8 cellular contexts compared by ENCODE assay signal in the genomic region with DNA sequence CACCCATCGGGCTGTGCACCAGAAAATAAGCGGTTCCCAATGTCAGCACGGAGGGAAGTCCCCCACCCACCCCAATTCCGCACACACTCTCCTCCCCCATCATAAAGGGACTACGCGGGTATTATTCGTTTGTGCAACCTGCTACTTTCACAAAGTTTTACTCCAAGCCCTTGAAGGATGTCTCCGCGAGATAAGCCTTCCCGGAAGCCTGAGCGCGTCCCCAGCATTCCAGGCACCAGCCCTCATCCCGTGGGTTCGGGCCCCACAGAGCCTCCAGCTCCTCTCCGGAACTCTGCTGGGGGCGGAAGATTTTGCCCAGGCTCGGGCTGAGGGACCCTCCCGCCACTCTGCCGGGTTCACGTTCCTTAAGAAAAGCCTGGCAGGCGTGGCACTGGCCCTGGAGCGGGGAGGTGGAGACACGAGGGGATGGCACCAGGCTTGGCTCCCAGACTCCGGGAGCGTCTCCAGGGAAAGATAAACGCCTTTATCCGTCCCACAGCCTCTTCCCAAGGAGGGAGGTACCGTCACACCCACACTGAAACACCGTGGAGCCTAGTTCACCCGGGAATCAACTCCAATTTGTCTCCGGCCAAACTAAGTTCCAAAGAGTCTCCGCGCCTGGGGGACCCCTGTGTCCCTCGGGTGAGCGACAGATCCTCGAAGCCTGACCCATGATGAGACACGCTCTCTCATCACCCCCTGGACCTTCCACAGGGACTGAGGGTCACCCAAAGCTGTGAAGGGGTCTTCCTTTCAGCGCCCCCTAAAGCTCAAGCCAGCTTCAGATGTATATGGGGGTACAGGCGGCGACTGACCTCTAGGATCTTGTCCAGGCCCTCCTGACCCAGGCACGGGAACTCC. TPM values are rescaled to one million over a fixed set of nuclear protein-coding genes. Genes with fewer than 3 reads are reported as not detected.
DNase-seq lines count a peak whose midpoint lies in the region; FAIRE-seq and TF ChIP-seq lines count a peak whose summit lies in the region.

No MANE protein-coding gene starts in this region.

- H4K20me1 ChIP-seq in keratinocyte (ENCODE audit: control insufficient read depth, extremely low read depth, insufficient read depth, low read length), result no peaks in the 10 kb centered on the region

- H3K4me3 ChIP-seq in H7 (ENCODE audit: insufficient read depth, low read depth, low read length) (peak overlapping the region; percentile 75), keratinocyte (ENCODE audit: control insufficient read depth in 2 of 3, extremely low read depth in 1 of 3, insufficient read depth in 2 of 3, low read depth in 1 of 3, low read length in 3 of 3) (peak overlapping the region in 2 of 3 experiments; percentile 45 to 56)

- dilution Hi-C loops in keratinocyte (cut with MboI; ENCODE audit: extremely low pct_ligation_motif_present, low sequenced_read_pairs), result no loop called here

- H3K27me3 ChIP-seq in H7 (ENCODE audit: control insufficient read depth, insufficient read depth, low read length) (peaks cover 2% of the 10 kb centered on the region; the same call in 1 of the 2 replicates), keratinocyte (ENCODE audit: control insufficient read depth, extremely low read depth, insufficient read depth, low read length) (peaks cover 36% of the 10 kb centered on the region)

- no peak for FAIRE-seq in keratinocyte (lab: Jason Lieb, UNC)

- no peaks in the 10 kb centered on the region for H3K9me1 ChIP-seq in keratinocyte (ENCODE audit: control insufficient read depth, extremely low read depth, insufficient read depth, low read length)

- no peak overlapping the region for H3K9ac ChIP-seq in keratinocyte (ENCODE audit: control insufficient read depth, extremely low read depth, insufficient read depth, low read length)

- no peaks in the 10 kb centered on the region for H3K9me3 ChIP-seq in keratinocyte (ENCODE audit: control insufficient read depth, low read depth, low read length)

- H3K4me2 ChIP-seq in keratinocyte (ENCODE audit: control insufficient read depth, extremely low read depth, insufficient read depth, low read depth, low read length), result peak overlapping the region; percentile 74

- H3K36me3 ChIP-seq in H7 (replicated peaks; ENCODE audit: control insufficient read depth, insufficient read depth, low read length) (no peaks in the 10 kb centered on the region), keratinocyte (ENCODE audit: control insufficient read depth in 2 of 2, extremely low read depth in 1 of 2, insufficient read depth in 2 of 2, low read length in 2 of 2) (no peaks in the 10 kb centered on the region)

- TF ChIP-seq CTCF in keratinocyte (optimal IDR thresholded peaks at IDR 0.05 in 1 of 3, IDR thresholded peaks at IDR 0.05 in 1 of 3, conservative IDR thresholded peaks at IDR 0.05 in 1 of 3; ENCODE audit: extremely low read depth in 1 of 3, insufficient read depth in 2 of 3, low read length in 3 of 3), result no peak

- peaks cover 13% of the 10 kb centered on the region for H3K4me1 ChIP-seq in keratinocyte (ENCODE audit: control insufficient read depth, extremely low read depth, insufficient read depth, low read length)

- no peaks in the 10 kb centered on the region for H3K79me2 ChIP-seq in keratinocyte (ENCODE audit: control insufficient read depth, insufficient read depth, low read length)

- no peak overlapping the region for H2AFZ ChIP-seq in keratinocyte (ENCODE audit: control insufficient read depth, low read length)

- H3K27ac ChIP-seq in keratinocyte (ENCODE audit: control insufficient read depth, insufficient read depth, low read length), result no peak overlapping the region

- DNase-seq in H7 (peak; percentile 64), keratinocyte (ENCODE audit: low read depth, low spot score) (no peak), HUDEP-2 (lab: John Stamatoyannopoulos, UW; ENCODE audit: unreplicated experiment in 76 of 76) (no peak), NCI-H2171 treated with DMSO at 0.1 percent for 48 hours (lab: John Stamatoyannopoulos, UW) (no peak), NCI-H2227 treated with DMSO at 0.1 percent for 48 hours (lab: John Stamatoyannopoulos, UW) (no peak), NCI-H1105 (lab: John Stamatoyannopoulos, UW) (no peak)
- peak; percentile 17 to 36 for DNase-seq in activated CD8-positive, alpha-beta memory T cell treated with anti-CD3 and anti-CD28 coated beads for 4 hours (ENCODE audit: low read depth in 2 of 2)
- DNase-seq in stimulated activated CD4-positive, alpha-beta T cell treated with anti-CD3 and anti-CD28 coated beads, Interleukin-4, amount 100 ng/mL, for 48 hours (ENCODE audit: low read depth in 2 of 2), result peak; percentile 37 to 60

RNA-seq across cellular contexts. Expression of a gene that starts 0.9 kb away (rescaled TPM):
- 23.8 and 30.1 TPM in 2 replicates for total RNA-seq in H7 (2014; rRNA removed; shearing (Covaris generic))
- polyA plus RNA-seq in keratinocyte, result 0.02 to 0.03 TPM in 2 of 3 replicates, not detected in the other
- polyA plus RNA-seq in keratinocyte (2011; ENCODE audit: low read depth), result not detected
- not detected in 2 replicates for polyA plus RNA-seq in keratinocyte (2011; cell fraction: cytosol; rRNA removed)
- 0.09 TPM in 1 of 2 replicates, not detected in the other for polyA plus RNA-seq in keratinocyte (2011; cell fraction: nucleus; rRNA removed)
- 0.04 TPM in 1 of 2 replicates, not detected in the other for polyA plus RNA-seq in keratinocyte (2012; ENCODE audit: low replicate concordance)
- polyA minus RNA-seq in keratinocyte, result 0.03 TPM in 1 of 3 replicates, not detected in the others
- polyA minus RNA-seq in keratinocyte (2011; cell fraction: cytosol; rRNA and poly(A)+ RNA removed), result not detected
- 0.16 TPM in 1 of 2 replicates, not detected in the other for polyA minus RNA-seq in keratinocyte (2011; cell fraction: nucleus; rRNA and poly(A)+ RNA removed)

Comparison
In these comparisons a context has a peak if more than half of its experiments do, and no peak if none do; other contexts are left out.
1. DNase-seq: peak in H7 (single experiment), activated CD8-positive, alpha-beta memory T cell treated with anti-CD3 and anti-CD28 coated beads for 4 hours (2 of 2) and stimulated activated CD4-positive, alpha-beta T cell treated with anti-CD3 and anti-CD28 coated beads, Interleukin-4, amount 100 ng/mL, for 48 hours (2 of 2); none in keratinocyte (single experiment), HUDEP-2 (0 of 76), NCI-H2171 treated with DMSO at 0.1 percent for 48 hours (single experiment), NCI-H2227 treated with DMSO at 0.1 percent for 48 hours (single experiment) and NCI-H1105 (single experiment).